8 cellular contexts compared by ENCODE assay signal in genomic region chr1:179586107-179586823, GRCh38. TPM values are rescaled to one million over a fixed set of nuclear protein-coding genes. Genes with fewer than 3 reads are reported as not detected.
DNase-seq lines count a peak whose midpoint lies in the region; ATAC-seq and TF ChIP-seq lines count a peak whose summit lies in the region.

No MANE protein-coding gene starts in this region.

- no peaks in the 10 kb centered on the region for H3K9me3 ChIP-seq in Caco-2
- peaks cover 3% of the 10 kb centered on the region for H3K9me3 ChIP-seq in WERI-Rb-1 (ENCODE audit: severe bottlenecking)

- H3K27me3 Mint-ChIP-seq in Caco-2 (ENCODE audit: insufficient read depth, unreplicated experiment) (peaks cover 10% of the 10 kb centered on the region), brain (peaks cover 6% of the 10 kb centered on the region)
- H3K27me3 Mint-ChIP-seq in stimulated activated memory B cell treated with anti-CD40 and anti-IgM and Interleukin-4, amounts not matched to agents 10 μg/mL and 1 μg/mL and 100 μg/mL, for 72 hours = peaks cover 62% of the 10 kb centered on the region

- DNase-seq in Caco-2 = peak in 1 of 2 experiments; percentile 34
- DNase-seq in NCI-H1092 (lab: John Stamatoyannopoulos, UW) = peak; percentile 74
- DNase-seq in iPS-NIHi7 (ENCODE audit: extremely low spot score) = peak; percentile 77
- no peak for DNase-seq in WERI-Rb-1

- BruUV-seq in Caco-2 (replicated peaks; lab: Mats Ljungman, UMichigan) = no TSS peak

- TF ChIP-seq CTCF in Caco-2 (IDR thresholded peaks at IDR 0.05; ENCODE audit: insufficient read depth in 1 of 2, low read depth in 1 of 2, low read length in 1 of 2, severe bottlenecking in 1 of 2, unreplicated experiment in 1 of 2) (peak; percentile 35 to 37), brain (conservative IDR thresholded peaks at IDR 0.05) (peak; percentile 38 to 63), WERI-Rb-1 (IDR thresholded peaks at IDR 0.05; ENCODE audit: low read depth, low read length) (no peak)

- no peak overlapping the region; the same call in 1 of the 2 replicates for H3K4me3 ChIP-seq in Caco-2 (ENCODE audit: low read depth, low read length)
- no peak overlapping the region for H3K4me3 ChIP-seq in WERI-Rb-1 (ENCODE audit: low read depth, low read length)

- POLR2A ChIA-PET in Caco-2 (lab: Charles Lee) = no interaction called here

- CTCF ChIA-PET in Caco-2 (lab: Charles Lee) = no interaction called here

- H3K27me3 ChIP-seq in Caco-2 (replicated peaks; ENCODE audit: control insufficient read depth, insufficient read depth, low read length) (no peaks in the 10 kb centered on the region), WERI-Rb-1 (ENCODE audit: insufficient read depth, low read depth, severe bottlenecking) (peaks cover 7% of the 10 kb centered on the region)

- no peak overlapping the region for H3K27ac ChIP-seq in WERI-Rb-1

- ATAC-seq in stimulated activated memory B cell treated with anti-CD40 and anti-IgM and Interleukin-4, amounts not matched to agents 10 μg/mL and 1 μg/mL and 100 μg/mL, for 72 hours = peak; percentile 28
- no peak for ATAC-seq in GM21576 (IDR thresholded peaks at IDR 0.05; ENCODE audit: unreplicated experiment)
- no peak for ATAC-seq in GM21515 (IDR thresholded peaks at IDR 0.05; ENCODE audit: unreplicated experiment)

- H3K9me3 Mint-ChIP-seq in Caco-2 (ENCODE audit: unreplicated experiment) = no peaks in the 10 kb centered on the region
- H3K9me3 Mint-ChIP-seq in brain = peaks cover 0 to 8% (median 0%) of the 10 kb centered on the region in 5 experiments
- H3K9me3 Mint-ChIP-seq in stimulated activated memory B cell treated with anti-CD40 and anti-IgM and Interleukin-4, amounts not matched to agents 10 μg/mL and 1 μg/mL and 100 μg/mL, for 72 hours = no peaks in the 10 kb centered on the region

- no peaks in the 10 kb centered on the region for H3K4me1 ChIP-seq in Caco-2

- no peak overlapping the region for H3K4me3 Mint-ChIP-seq in Caco-2 (ENCODE audit: unreplicated experiment)
- peak overlapping the region; percentile 62 to 78 (median 73) for H3K4me3 Mint-ChIP-seq in brain
- no peak overlapping the region for H3K4me3 Mint-ChIP-seq in stimulated activated memory B cell treated with anti-CD40 and anti-IgM and Interleukin-4, amounts not matched to agents 10 μg/mL and 1 μg/mL and 100 μg/mL, for 72 hours

- intact Hi-C loops in Caco-2 (cut with micrococcal nuclease; ENCODE audit: unreplicated experiment) = no loop called here

- H3K36me3 ChIP-seq in Caco-2 (ENCODE audit: control insufficient read depth, insufficient read depth, low read length) = no peaks in the 10 kb centered on the region
- H3K36me3 ChIP-seq in WERI-Rb-1 = no peaks in the 10 kb centered on the region

- H3K4me1 Mint-ChIP-seq in Caco-2 (ENCODE audit: low read depth, unreplicated experiment) = no peaks in the 10 kb centered on the region
- H3K4me1 Mint-ChIP-seq in brain = peaks cover 18% of the 10 kb centered on the region
- no peaks in the 10 kb centered on the region for H3K4me1 Mint-ChIP-seq in stimulated activated memory B cell treated with anti-CD40 and anti-IgM and Interleukin-4, amounts not matched to agents 10 μg/mL and 1 μg/mL and 100 μg/mL, for 72 hours

- H3K27ac Mint-ChIP-seq in Caco-2 (ENCODE audit: unreplicated experiment) (no peak overlapping the region), brain (peak overlapping the region in 1 of 5 experiments; percentile 17)
- H3K27ac Mint-ChIP-seq in stimulated activated memory B cell treated with anti-CD40 and anti-IgM and Interleukin-4, amounts not matched to agents 10 μg/mL and 1 μg/mL and 100 μg/mL, for 72 hours = no peak overlapping the region

- no peaks in the 10 kb centered on the region for H3K36me3 Mint-ChIP-seq in Caco-2 (ENCODE audit: insufficient read depth, unreplicated experiment)
- H3K36me3 Mint-ChIP-seq in brain = no peaks in the 10 kb centered on the region
- H3K36me3 Mint-ChIP-seq in stimulated activated memory B cell treated with anti-CD40 and anti-IgM and Interleukin-4, amounts not matched to agents 10 μg/mL and 1 μg/mL and 100 μg/mL, for 72 hours = no peaks in the 10 kb centered on the region

RNA-seq across cellular contexts. Expression of gene TDRD5, which starts 5.4 kb away (rescaled TPM):
- total RNA-seq in Caco-2 (2022) = 0.52 and 0.72 TPM in 2 replicates
- not detected for polyA plus RNA-seq in brain (ENCODE audit: insufficient read depth, low read depth, low replicate concordance)

RNA-seq across cellular contexts. Expression of gene NPHS2, which starts 10.5 kb away (rescaled TPM):
- total RNA-seq in Caco-2 (2022) = not detected in 2 replicates
- polyA plus RNA-seq in brain (ENCODE audit: insufficient read depth, low read depth, low replicate concordance) = not detected

Comparison
In these comparisons a context has a peak if more than half of its experiments do, and no peak if none do; other contexts are left out.
1. H3K4me3 Mint-ChIP-seq: peak in brain (5 of 5); none in Caco-2 (single experiment) and stimulated activated memory B cell treated with anti-CD40 and anti-IgM and Interleukin-4, amounts not matched to agents 10 μg/mL and 1 μg/mL and 100 μg/mL, for 72 hours (single experiment).